14 cellular contexts compared by ENCODE assay signal in the genomic region with DNA sequence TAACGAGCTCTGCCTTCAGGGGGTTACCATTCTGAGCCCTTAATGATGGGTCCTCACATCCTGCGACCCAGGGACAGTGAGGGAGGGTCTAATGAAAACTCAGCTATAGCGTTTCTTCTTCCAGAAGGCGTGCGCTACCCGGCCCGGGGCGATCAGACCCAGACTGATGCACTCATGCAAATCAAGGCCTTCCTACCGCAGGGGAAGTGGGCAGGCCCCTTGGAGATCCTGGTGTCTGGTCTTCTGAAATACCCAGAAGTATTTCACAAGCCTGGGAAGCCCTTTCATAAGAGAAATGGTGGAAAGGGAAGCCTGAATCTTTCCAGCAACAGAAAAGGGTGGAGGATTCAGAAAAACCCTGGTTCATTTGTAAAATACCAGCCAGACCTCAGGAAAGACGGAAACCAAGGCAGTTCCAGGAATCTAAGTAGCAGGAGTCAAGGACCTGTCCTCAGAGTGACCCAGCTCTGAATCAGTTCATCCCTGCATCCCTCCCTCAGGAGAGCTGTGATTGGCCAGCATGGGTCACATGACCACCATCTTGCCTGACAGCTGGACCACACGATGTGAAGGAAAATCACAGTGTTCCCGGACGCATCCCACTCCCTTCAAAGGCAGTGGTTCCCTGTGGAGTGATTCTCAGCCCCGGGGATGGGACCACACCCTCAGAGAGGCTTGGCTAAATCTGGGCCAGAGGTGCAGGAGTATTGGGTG. TPM values are rescaled to one million over a fixed set of nuclear protein-coding genes. Genes with fewer than 3 reads are reported as not detected.
DNase-seq lines count a peak whose midpoint lies in the region; ATAC-seq and TF ChIP-seq lines count a peak whose summit lies in the region.
"Had no signal": no experiment of that assay in that cellular context is flagged by ENCODE, and none has a peak within 500 bp of the region (broad histone marks: within the 10 kb centered on the region; RNA-seq: fewer than 3 reads in every experiment).

No MANE protein-coding gene starts in this region.

- DNase-seq in SIG-M5 treated with dmso at 0.1 percent for 504 hours (lab: John Stamatoyannopoulos, UW; ENCODE audit: unreplicated experiment) = peak; percentile 9
- DNase-seq in SIG-M5 (lab: John Stamatoyannopoulos, UW) = no peak
- DNase-seq in MV-4-11 (lab: John Stamatoyannopoulos, UW) = peak; percentile 84
- peak; percentile 7 for DNase-seq in fibroblast of villous mesenchyme (ENCODE audit: low read depth)
- peak; percentile 74 for DNase-seq in sciatic nerve (ENCODE audit: low spot score)
- no peak for DNase-seq in activated CD4-positive, alpha-beta T cell treated with anti-CD3 and anti-CD28 coated beads, Interleukin-2, amount 50 U/mL, for 48 hours
- DNase-seq: activated CD4-positive, CD25-positive, alpha-beta regulatory T cell; DMS53; midbrain; NCI-H1092 treated with DMSO at 0.1 percent for 48 hours; NCI-H524 had no signal

- TF ChIP-seq CTCF in fibroblast of villous mesenchyme (IDR thresholded peaks at IDR 0.05; ENCODE audit: insufficient read depth, low read depth, low read length) = no peak

- ATAC-seq in sciatic nerve = peak; percentile 77
- no peak for ATAC-seq in GM21360 (IDR thresholded peaks at IDR 0.05; ENCODE audit: unreplicated experiment)
- no peak for ATAC-seq in GM21367 (IDR thresholded peaks at IDR 0.05; ENCODE audit: unreplicated experiment)

- no peak overlapping the region for H3K4me3 ChIP-seq in fibroblast of villous mesenchyme (ENCODE audit: low read depth, low read length)
- H3K4me3 ChIP-seq: tibial nerve had no signal

- intact Hi-C loops in sciatic nerve (cut with DNase I) = no loop called here

RNA-seq across cellular contexts. Expression of gene BFSP1, which starts 12.7 kb away (rescaled TPM):
- 2.9 and 4.7 TPM in 2 replicates for total RNA-seq in fibroblast of villous mesenchyme
- 0.98 TPM for total RNA-seq in sciatic nerve

RNA-seq across cellular contexts. Expression of gene DSTN, which starts 51.4 kb away (rescaled TPM):
- total RNA-seq in fibroblast of villous mesenchyme (445 and 550 TPM in 2 replicates), sciatic nerve (268 TPM)

Comparison
In these comparisons a context has a peak if more than half of its experiments do, and no peak if none do; other contexts are left out.
1. DNase-seq: peak in SIG-M5 treated with dmso at 0.1 percent for 504 hours (single experiment), MV-4-11 (single experiment), fibroblast of villous mesenchyme (single experiment) and sciatic nerve (single experiment); none in SIG-M5 (single experiment) and activated CD4-positive, alpha-beta T cell treated with anti-CD3 and anti-CD28 coated beads, Interleukin-2, amount 50 U/mL, for 48 hours (0 of 2).